8 cellular contexts compared by ENCODE assay signal in genomic region chr1:41383094-41383852, GRCh38. TPM values are rescaled to one million over a fixed set of nuclear protein-coding genes. Genes with fewer than 3 reads are reported as not detected.
DNase-seq lines count a peak whose midpoint lies in the region; ATAC-seq lines count a peak whose summit lies in the region.

No MANE protein-coding gene starts in this region.

- peak overlapping the region; percentile 90 for H3K27ac Mint-ChIP-seq in stimulated activated naive B cell treated with anti-CD40 and anti-IgM and Interleukin-4, amounts not matched to agents 10 μg/mL and 1 μg/mL and 100 μg/mL, for 72 hours

- peak overlapping the region; percentile 41 for H3K4me3 ChIP-seq in iPS-11a (ENCODE audit: low read depth, low read length)

- peaks cover 55% of the 10 kb centered on the region for H3K27me3 Mint-ChIP-seq in activated T-cell treated with anti-CD3 and anti-CD28 coated beads, Interleukin-2, amount 50 U/mL, for 4 hours (ENCODE audit: low read depth)
- peaks cover 50 to 63% of the 10 kb centered on the region in 2 donors for H3K27me3 Mint-ChIP-seq in stimulated activated naive B cell treated with anti-CD40 and anti-IgM and Interleukin-4, amounts not matched to agents 10 μg/mL and 1 μg/mL and 100 μg/mL, for 72 hours

- H3K9me3 Mint-ChIP-seq in activated T-cell treated with anti-CD3 and anti-CD28 coated beads, Interleukin-2, amount 50 U/mL, for 4 hours, result no peaks in the 10 kb centered on the region
- H3K9me3 Mint-ChIP-seq in stimulated activated naive B cell treated with anti-CD40 and anti-IgM and Interleukin-4, amounts not matched to agents 10 μg/mL and 1 μg/mL and 100 μg/mL, for 72 hours, result no peaks in the 10 kb centered on the region

- DNase-seq in NCI-H2227 (lab: John Stamatoyannopoulos, UW; ENCODE audit: unreplicated experiment) (peak; percentile 26), NCI-H2227 treated with DMSO at 0.1 percent for 48 hours (lab: John Stamatoyannopoulos, UW) (no peak), NCI-H2107 (lab: John Stamatoyannopoulos, UW) (no peak)
- peak; percentile 46 for DNase-seq in activated T-cell treated with anti-CD3 and anti-CD28 coated beads, Interleukin-2, amount 50 U/mL, for 4 hours
- no peak for DNase-seq in stimulated activated naive B cell treated with anti-CD40 and anti-IgM and Interleukin-4, amounts not matched to agents 10 μg/mL and 1 μg/mL and 100 μg/mL, for 72 hours

- H3K36me3 Mint-ChIP-seq in activated T-cell treated with anti-CD3 and anti-CD28 coated beads, Interleukin-2, amount 50 U/mL, for 4 hours (ENCODE audit: insufficient read depth), result no peaks in the 10 kb centered on the region
- H3K36me3 Mint-ChIP-seq in stimulated activated naive B cell treated with anti-CD40 and anti-IgM and Interleukin-4, amounts not matched to agents 10 μg/mL and 1 μg/mL and 100 μg/mL, for 72 hours, result no peaks in the 10 kb centered on the region

- H3K4me3 Mint-ChIP-seq in activated T-cell treated with anti-CD3 and anti-CD28 coated beads, Interleukin-2, amount 50 U/mL, for 4 hours, result peak overlapping the region; percentile 63
- peak overlapping the region; percentile 78 for H3K4me3 Mint-ChIP-seq in stimulated activated naive B cell treated with anti-CD40 and anti-IgM and Interleukin-4, amounts not matched to agents 10 μg/mL and 1 μg/mL and 100 μg/mL, for 72 hours

- H3K4me1 Mint-ChIP-seq in activated T-cell treated with anti-CD3 and anti-CD28 coated beads, Interleukin-2, amount 50 U/mL, for 4 hours (ENCODE audit: low read depth), result peaks cover 10% of the 10 kb centered on the region
- peaks cover 22 to 33% of the 10 kb centered on the region in 2 donors for H3K4me1 Mint-ChIP-seq in stimulated activated naive B cell treated with anti-CD40 and anti-IgM and Interleukin-4, amounts not matched to agents 10 μg/mL and 1 μg/mL and 100 μg/mL, for 72 hours

- peak; percentile 78 to 82 for ATAC-seq in activated T-cell treated with anti-CD3 and anti-CD28 coated beads, Interleukin-2, amount 50 U/mL, for 4 hours
- ATAC-seq in stimulated activated naive B cell treated with anti-CD40 and anti-IgM and Interleukin-4, amounts not matched to agents 10 μg/mL and 1 μg/mL and 100 μg/mL, for 72 hours (replicated peaks), result peak; percentile 53
- ATAC-seq in HG03520 (IDR thresholded peaks at IDR 0.05; ENCODE audit: unreplicated experiment) (no peak), GM21737 (IDR thresholded peaks at IDR 0.05; ENCODE audit: unreplicated experiment) (no peak)

RNA-seq across cellular contexts. Expression of gene FOXO6, which starts 22.0 kb away (rescaled TPM):
- total RNA-seq in activated T-cell treated with anti-CD3 and anti-CD28 coated beads, Interleukin-2, amount 50 U/mL, for 4 hours, result under 1 TPM in 2 of 3 donors, not detected in 1; 0.20 to 0.22 TPM

Comparison
In these comparisons a context has a peak if more than half of its experiments do, and no peak if none do; other contexts are left out.
1. DNase-seq: peak in NCI-H2227 (single experiment) and activated T-cell treated with anti-CD3 and anti-CD28 coated beads, Interleukin-2, amount 50 U/mL, for 4 hours (single experiment); none in NCI-H2227 treated with DMSO at 0.1 percent for 48 hours (single experiment), stimulated activated naive B cell treated with anti-CD40 and anti-IgM and Interleukin-4, amounts not matched to agents 10 μg/mL and 1 μg/mL and 100 μg/mL, for 72 hours (single experiment) and NCI-H2107 (single experiment).
2. ATAC-seq: peak in activated T-cell treated with anti-CD3 and anti-CD28 coated beads, Interleukin-2, amount 50 U/mL, for 4 hours (2 of 2) and stimulated activated naive B cell treated with anti-CD40 and anti-IgM and Interleukin-4, amounts not matched to agents 10 μg/mL and 1 μg/mL and 100 μg/mL, for 72 hours (2 of 2); none in HG03520 (single experiment) and GM21737 (single experiment).